11 cellular contexts compared by ENCODE assay signal in genomic region chr3:49900491-49901153, GRCh38. TPM values are rescaled to one million over a fixed set of nuclear protein-coding genes. Genes with fewer than 3 reads are reported as not detected.
DNase-seq lines count a peak whose midpoint lies in the region; ATAC-seq, FAIRE-seq and TF ChIP-seq lines count a peak whose summit lies in the region.
"Had no signal": no experiment of that assay in that cellular context is flagged by ENCODE, and none has a peak within 500 bp of the region (broad histone marks: within the 10 kb centered on the region; RNA-seq: fewer than 3 reads in every experiment).

No MANE protein-coding gene starts in this region.

- peaks cover 4% of the 10 kb centered on the region for H3K4me1 Mint-ChIP-seq in activated T-cell treated with anti-CD3 and anti-CD28 coated beads, Interleukin-2, amount 50 U/mL, for 72 hours (ENCODE audit: low read depth)

- H3K4me3 ChIP-seq in small intestine (ENCODE audit: low read depth in 1 of 2, low read length in 2 of 2), result peak overlapping the region in 1 of 2 donors; percentile 80
- H3K4me3 ChIP-seq: SK-N-MC had no signal

- H3K27me3 ChIP-seq in small intestine (ENCODE audit: control insufficient read depth in 2 of 2, insufficient read depth in 2 of 2, low read length in 2 of 2), result no peaks in the 10 kb centered on the region

- no peaks in the 10 kb centered on the region for H3K27me3 Mint-ChIP-seq in activated T-cell treated with anti-CD3 and anti-CD28 coated beads, Interleukin-2, amount 50 U/mL, for 72 hours (ENCODE audit: low read depth)
- H3K27me3 Mint-ChIP-seq: activated naive CD8-positive, alpha-beta T cell treated with anti-CD3 and anti-CD28 coated beads for 36 hours had no signal

- H3K4me1 ChIP-seq in small intestine (ENCODE audit: control insufficient read depth in 2 of 2, insufficient read depth in 1 of 2, low read depth in 1 of 2, low read length in 1 of 2), result peaks cover 4 to 5% of the 10 kb centered on the region in 2 donors

- H3K36me3 ChIP-seq in small intestine (ENCODE audit: control insufficient read depth in 2 of 2, insufficient read depth in 2 of 2, low read length in 2 of 2), result peaks cover 4 to 13% of the 10 kb centered on the region in 2 donors

- H3K27ac Mint-ChIP-seq in activated T-cell treated with anti-CD3 and anti-CD28 coated beads, Interleukin-2, amount 50 U/mL, for 72 hours, result no peak overlapping the region
- H3K27ac Mint-ChIP-seq: activated naive CD8-positive, alpha-beta T cell treated with anti-CD3 and anti-CD28 coated beads for 36 hours had no signal

- peak overlapping the region; percentile 94 to 98 for H3K27ac ChIP-seq in small intestine (ENCODE audit: low read depth in 1 of 2, low read length in 1 of 2)
- H3K27ac ChIP-seq: SK-N-MC had no signal

- H3K9me3 ChIP-seq in small intestine (ENCODE audit: control insufficient read depth, low read depth), result no peaks in the 10 kb centered on the region

- H3K9me3 Mint-ChIP-seq in activated T-cell treated with anti-CD3 and anti-CD28 coated beads, Interleukin-2, amount 50 U/mL, for 72 hours, result no peaks in the 10 kb centered on the region
- H3K9me3 Mint-ChIP-seq: activated naive CD8-positive, alpha-beta T cell treated with anti-CD3 and anti-CD28 coated beads for 36 hours had no signal

- no peak for TF ChIP-seq POLR2A in H54 (IDR thresholded peaks at IDR 0.05; ENCODE audit: low read depth, low read length)

- no peaks in the 10 kb centered on the region for H3K36me3 Mint-ChIP-seq in activated T-cell treated with anti-CD3 and anti-CD28 coated beads, Interleukin-2, amount 50 U/mL, for 72 hours (ENCODE audit: insufficient read depth in 2 of 2)
- H3K36me3 Mint-ChIP-seq: activated naive CD8-positive, alpha-beta T cell treated with anti-CD3 and anti-CD28 coated beads for 36 hours had no signal

- DNase-seq in H54 (ENCODE audit: insufficient read length, low spot score), result peak; percentile 100
- DNase-seq in RPMI7951 (ENCODE audit: low read depth), result peak; percentile 84
- peak; percentile 88 for DNase-seq in glomerular visceral epithelial cell (ENCODE audit: extremely low spot score)
- DNase-seq in small intestine, result peak; percentile 97
- no peak for DNase-seq in activated T-cell treated with anti-CD3 and anti-CD28 coated beads, Interleukin-2, amount 50 U/mL, for 72 hours
- no peak for DNase-seq in germinal center (ENCODE audit: low spot score)
- no peak for DNase-seq in NCI-H1048 (lab: John Stamatoyannopoulos, UW)
- DNase-seq: activated naive CD8-positive, alpha-beta T cell treated with anti-CD3 and anti-CD28 coated beads for 36 hours; stimulated activated CD4-positive, alpha-beta T cell treated with anti-CD3 and anti-CD28 coated beads, Interleukin-4, amount 100 ng/mL, for 24 hours had no signal

- no peak for ATAC-seq in activated T-cell treated with anti-CD3 and anti-CD28 coated beads, Interleukin-2, amount 50 U/mL, for 72 hours (replicated peaks in 1 of 2)
- ATAC-seq in HG02571 (IDR thresholded peaks at IDR 0.05; ENCODE audit: unreplicated experiment), result no peak

- no peak overlapping the region for H3K4me3 Mint-ChIP-seq in activated T-cell treated with anti-CD3 and anti-CD28 coated beads, Interleukin-2, amount 50 U/mL, for 72 hours
- H3K4me3 Mint-ChIP-seq: activated naive CD8-positive, alpha-beta T cell treated with anti-CD3 and anti-CD28 coated beads for 36 hours had no signal

- FAIRE-seq in H54 (lab: Jason Lieb, UNC) (peak; percentile 91), small intestine (lab: Jason Lieb, UNC) (no peak)

- 9 to 50% (median 26%) methylated on average over 8 of the region's 8 CpGs for WGBS in small intestine, 3 donors

RNA-seq across cellular contexts. Expression of gene MST1R, which starts 3.1 kb away (rescaled TPM):
- total RNA-seq in RPMI7951 (2014; rRNA removed; shearing (Covaris generic)), result 0.29 and 0.36 TPM in 2 replicates
- polyA plus RNA-seq in small intestine, result 100 to 1,000 TPM in 2 of 3 donors, 10 to 100 TPM in 1; 50.3 to 145 (median 119) TPM
- total RNA-seq in activated T-cell treated with anti-CD3 and anti-CD28 coated beads, Interleukin-2, amount 50 U/mL, for 72 hours, result 1 to 10 TPM in 1 of 2 donors, under 1 TPM in 1; 0.84 to 2.4 TPM

RNA-seq across cellular contexts. Expression of gene MON1A, which starts 29.0 kb away (rescaled TPM):
- total RNA-seq in RPMI7951 (2014; rRNA removed; shearing (Covaris generic)), result 12.6 and 16.3 TPM in 2 replicates
- polyA plus RNA-seq in small intestine, result 10 to 100 TPM; 28.6 to 48.1 (median 31.2) TPM
- 10 to 100 TPM in 1 of 2 donors, 1 to 10 TPM in 1; 9.1 to 12.0 TPM for total RNA-seq in activated T-cell treated with anti-CD3 and anti-CD28 coated beads, Interleukin-2, amount 50 U/mL, for 72 hours

RNA-seq across cellular contexts. Expression of gene CAMKV, which starts 30.9 kb away (rescaled TPM):
- not detected in 2 replicates for total RNA-seq in RPMI7951 (2014; rRNA removed; shearing (Covaris generic))
- under 1 TPM in 2 of 3 donors, not detected in 1; 0.15 to 0.81 TPM for polyA plus RNA-seq in small intestine
- under 1 TPM in 1 of 2 donors, not detected in 1; 0.50 TPM for total RNA-seq in activated T-cell treated with anti-CD3 and anti-CD28 coated beads, Interleukin-2, amount 50 U/mL, for 72 hours

RNA-seq across cellular contexts. Expression of gene RBM6, which starts 39.3 kb away (rescaled TPM):
- total RNA-seq in RPMI7951 (2014; rRNA removed; shearing (Covaris generic)), result 38.0 and 38.9 TPM in 2 replicates
- polyA plus RNA-seq in small intestine, result 100 to 1,000 TPM in 2 of 3 donors, 10 to 100 TPM in 1; 61.0 to 409 (median 207) TPM
- total RNA-seq in activated T-cell treated with anti-CD3 and anti-CD28 coated beads, Interleukin-2, amount 50 U/mL, for 72 hours, result 10 to 100 TPM; 57.4 to 70.4 TPM

RNA-seq across cellular contexts. Expression of gene TRAIP, which starts 44.3 kb away (rescaled TPM):
- total RNA-seq in RPMI7951 (2014; rRNA removed; shearing (Covaris generic)), result 13.5 and 15.0 TPM in 2 replicates
- 1 to 10 TPM; 1.4 to 8.1 (median 3.4) TPM for polyA plus RNA-seq in small intestine
- 10 to 100 TPM; 28.0 to 47.2 TPM for total RNA-seq in activated T-cell treated with anti-CD3 and anti-CD28 coated beads, Interleukin-2, amount 50 U/mL, for 72 hours

Comparison
In these comparisons a context has a peak if more than half of its experiments do, and no peak if none do; other contexts are left out.
1. DNase-seq: peak in H54 (single experiment), RPMI7951 (single experiment), glomerular visceral epithelial cell (single experiment) and small intestine (single experiment); none in activated T-cell treated with anti-CD3 and anti-CD28 coated beads, Interleukin-2, amount 50 U/mL, for 72 hours (0 of 2), germinal center (single experiment) and NCI-H1048 (single experiment).